ENCODE assay signal across 29 cellular contexts in genomic region chr2:157251932-157252331, GRCh38. TPM values are rescaled to one million over a fixed set of nuclear protein-coding genes. Genes with fewer than 3 reads are reported as not detected.
"Had no signal": no experiment of that assay in that cellular context is flagged by ENCODE, and none has a peak within 500 bp of the region (broad histone marks: within the 10 kb centered on the region; RNA-seq: fewer than 3 reads in every experiment).

No MANE protein-coding gene starts in this region.

- H3K27me3 ChIP-seq: neural progenitor cell, ovary, right lobe of liver, sigmoid colon, spleen, suprapubic skin, testis, tibial artery, transverse colon, upper lobe of right lung, uterus had no signal

- H3K4me2 ChIP-seq: neural progenitor cell had no signal

- H3K9ac ChIP-seq: neural progenitor cell, parathyroid adenoma had no signal

- H3K27ac ChIP-seq: neural progenitor cell, ovary, parathyroid adenoma, psoas muscle, right lobe of liver, sigmoid colon, spleen, suprapubic skin, testis, tibial artery, transverse colon, upper lobe of right lung, uterus had no signal

- ATAC-seq: natural killer cell; psoas muscle; right cardiac atrium; right lobe of liver; stimulated activated memory B cell treated with anti-CD40 and anti-IgM and Interleukin-4, amounts not matched to agents 10 μg/mL and 1 μg/mL and 100 μg/mL, for 72 hours; stimulated activated naive CD8-positive, alpha-beta T cell treated with anti-CD3 and anti-CD28 coated beads, Interleukin-15, amount 100 ng/mL, for 72 hours; stimulated activated naive CD8-positive, alpha-beta T cell treated with anti-CD3 and anti-CD28 coated beads, Interleukin-15, Interleukin-2, amounts not matched to agents 100 U/mL and 50 U/mL, for 24 hours; upper lobe of right lung had no signal

- H3K79me2 ChIP-seq: parathyroid adenoma had no signal

- H2AFZ ChIP-seq: neural progenitor cell, parathyroid adenoma had no signal

- DNase-seq: natural killer cell; occipital lobe; ovary; posterior cingulate gyrus; psoas muscle; right cardiac atrium; right lobe of liver; sigmoid colon; small intestine; spleen; stimulated activated CD4-positive, alpha-beta T cell treated with anti-CD3 and anti-CD28 coated beads, Interleukin-12 subunit alpha, Interleukin-12 subunit beta, amount 100 ng/mL, for 4 hours; stimulated activated CD4-positive, alpha-beta T cell treated with anti-CD3 and anti-CD28 coated beads, Interleukin-1b, Interleukin-23, amount 100 ng/mL, for 48 hours; stimulated activated CD4-positive, alpha-beta T cell treated with anti-CD3 and anti-CD28 coated beads, Interleukin-4, amount 100 ng/mL, for 1 hour; stimulated activated CD4-positive, alpha-beta T cell treated with anti-CD3 and anti-CD28 coated beads, Interleukin-4, amount 100 ng/mL, for 4 hours; stimulated activated CD8-positive, alpha-beta memory T cell treated with anti-CD3 and anti-CD28 coated beads, Interleukin-4, amount 100 ng/mL, for 48 hours; stimulated activated naive CD4-positive, alpha-beta T cell; stimulated activated naive CD8-positive, alpha-beta T cell treated with anti-CD3 and anti-CD28 coated beads, Interleukin-15, amount 100 ng/mL, for 72 hours; stimulated activated naive CD8-positive, alpha-beta T cell treated with anti-CD3 and anti-CD28 coated beads, Interleukin-15, Interleukin-2, amounts not matched to agents 100 U/mL and 50 U/mL, for 24 hours; substantia nigra; testis; tibial artery; transverse colon; upper lobe of right lung; uterus had no signal

- H3K4me1 ChIP-seq: psoas muscle, right lobe of liver, sigmoid colon, suprapubic skin, testis, upper lobe of right lung, uterus had no signal

- H3K9me3 ChIP-seq: ovary, psoas muscle, right lobe of liver, sigmoid colon, spleen, suprapubic skin, testis, tibial artery, transverse colon, upper lobe of right lung, uterus had no signal

- H3K4me3 ChIP-seq: neural progenitor cell, ovary, psoas muscle, right lobe of liver, sigmoid colon, spleen, suprapubic skin, testis, tibial artery, transverse colon, upper lobe of right lung, uterus had no signal

- H3K36me3 ChIP-seq: neural progenitor cell, ovary, right lobe of liver, sigmoid colon, spleen, suprapubic skin, tibial artery, transverse colon, upper lobe of right lung, uterus had no signal

RNA-seq across cellular contexts. Expression of gene GALNT5, which starts 5.6 kb away (rescaled TPM):
- total RNA-seq: natural killer cell had no signal
- polyA plus RNA-seq: neural cell had no signal
